In the genomic region with DNA sequence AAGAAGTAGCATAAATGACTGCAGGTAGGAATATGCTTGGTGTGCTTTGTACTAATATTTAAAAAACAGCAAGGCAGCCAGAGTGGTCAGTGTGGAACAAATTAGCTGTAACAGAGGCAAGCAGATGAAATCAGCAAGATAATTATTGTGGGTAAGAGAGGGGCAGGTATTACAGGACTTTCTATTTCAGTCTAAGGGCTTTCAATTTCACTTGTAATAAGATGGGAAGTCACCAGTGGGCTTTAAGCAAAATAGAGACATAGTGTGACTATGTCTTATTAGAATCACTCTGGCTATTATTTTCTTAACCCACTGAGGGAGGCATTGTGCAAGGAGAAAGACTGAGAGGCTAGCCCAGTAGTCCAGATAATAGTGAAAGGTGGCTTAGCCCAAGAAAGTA, we compare ENCODE assay signal across 19 cellular contexts.
"Had no signal": no experiment of that assay in that cellular context is flagged by ENCODE, and none has a peak within 500 bp of the region (broad histone marks: within the 10 kb centered on the region; RNA-seq: fewer than 3 reads in every experiment).

No MANE protein-coding gene starts in this region.

- H3K9me3 ChIP-seq: adrenal gland, heart right ventricle, ovary, sigmoid colon, spleen, testis, upper lobe of left lung had no signal

- H3K4me1 ChIP-seq: adrenal gland, heart right ventricle, sigmoid colon, spleen, testis, upper lobe of left lung had no signal

- H3K27me3 ChIP-seq: adrenal gland, heart right ventricle, ovary, sigmoid colon, spleen, testis, upper lobe of left lung had no signal

- H3K27ac ChIP-seq: adrenal gland, epithelial cell of prostate, heart right ventricle, ovary, sigmoid colon, spleen, testis, upper lobe of left lung, VCaP had no signal

- H3K4me3 ChIP-seq: adrenal gland, heart right ventricle, lung, ovary, sigmoid colon, spleen, testis, upper lobe of left lung had no signal

- DNase-seq: activated CD4-positive, alpha-beta memory T cell treated with anti-CD3 and anti-CD28 coated beads, Interleukin-2, amount 10 ng/mL, durations not matched to agents 7 days and 5 days; activated effector memory CD4-positive, alpha-beta T cell treated with anti-CD3 and anti-CD28 coated beads, Interleukin-2, amount 50 U/mL, for 16 hours; activated T-cell treated with anti-CD3 and anti-CD28 coated beads, Interleukin-2, amount 50 U/mL, for 4 hours; adrenal gland; foreskin melanocyte; heart right ventricle; left colon; midbrain; naive B cell; ovary; sigmoid colon; spleen; stimulated activated naive CD8-positive, alpha-beta T cell treated with anti-CD3 and anti-CD28 coated beads, Interleukin-15, amount 100 ng/mL, for 72 hours; testis; upper lobe of left lung had no signal

- FAIRE-seq: islet of Langerhans had no signal

- H3K36me3 ChIP-seq: adrenal gland, heart right ventricle, ovary, sigmoid colon, spleen, upper lobe of left lung had no signal

- ATAC-seq: activated T-cell treated with anti-CD3 and anti-CD28 coated beads, Interleukin-2, amount 50 U/mL, for 4 hours; heart right ventricle; left colon; stimulated activated naive CD8-positive, alpha-beta T cell treated with anti-CD3 and anti-CD28 coated beads, Interleukin-15, amount 100 ng/mL, for 72 hours had no signal
